ENCODE assay signal across 8 cellular contexts in genomic region chr2:152407204-152407721, GRCh38.
A peak's percentile ranks its signal among the peaks of the same experiment; 100 is the strongest.
DNase-seq lines count a peak whose midpoint lies in the region; ATAC-seq and TF ChIP-seq lines count a peak whose summit lies in the region.
"Had no signal": no experiment of that assay in that cellular context is flagged by ENCODE, and none has a peak within 500 bp of the region (broad histone marks: within the 10 kb centered on the region; RNA-seq: fewer than 3 reads in every experiment).

No MANE protein-coding gene starts in this region.

- in situ Hi-C loops in mammary epithelial cell (cut with MboI; ENCODE audit: low sequenced_read_pairs in 2 of 2): loop anchor here in 1 of 2 donors (25.0 kb wide), 1 partner anchor 220 kb away; the partner anchor contains the start of gene STAM2

- H3K9me3 ChIP-seq in MG63: no peaks in the 10 kb centered on the region
- no peaks in the 10 kb centered on the region for H3K9me3 ChIP-seq in mammary epithelial cell (replicated peaks; ENCODE audit: insufficient read depth, low read length)

- H3F3A ChIP-seq in GM23338 (replicated peaks; ENCODE audit: low read depth): no peaks in the 10 kb centered on the region

- TF ChIP-seq CTCF in GM23338 (conservative IDR thresholded peaks at IDR 0.05; ENCODE audit: low read depth in 2 of 2) (peak in 1 of 2 experiments; percentile 10; a peak in 1 of 4 replicates), mammary epithelial cell (conservative IDR thresholded peaks at IDR 0.05 in 1 of 2, IDR thresholded peaks at IDR 0.05 in 1 of 2; ENCODE audit: extremely low read depth in 1 of 2, insufficient read depth in 1 of 2, low read depth in 1 of 2, low read length in 2 of 2) (no peak)

- no peaks in the 10 kb centered on the region for H3K9me3 Mint-ChIP-seq in GM23338

- H3K27me3 ChIP-seq in GM23338 (ENCODE audit: insufficient read depth) (no peaks in the 10 kb centered on the region), MG63 (no peaks in the 10 kb centered on the region), mammary epithelial cell (ENCODE audit: insufficient read depth, low read length) (no peaks in the 10 kb centered on the region), layer of hippocampus (ENCODE audit: control insufficient read depth, insufficient read depth, low read length) (no peaks in the 10 kb centered on the region)

- H3K4me3 ChIP-seq in GM23338 (peak overlapping the region; percentile 38), MG63 (no peak overlapping the region; the same call in 1 of the 2 replicates), mammary epithelial cell (replicated peaks in 1 of 3; ENCODE audit: insufficient read depth in 1 of 3, low read depth in 2 of 3, low read length in 3 of 3) (no peak overlapping the region)

- no peaks in the 10 kb centered on the region for H3K36me3 ChIP-seq in GM23338 (ENCODE audit: insufficient read depth)
- H3K36me3 ChIP-seq in MG63: no peaks in the 10 kb centered on the region
- no peaks in the 10 kb centered on the region for H3K36me3 ChIP-seq in mammary epithelial cell (ENCODE audit: insufficient read depth, low read length)

- H3K79me2 ChIP-seq in GM23338 (replicated peaks; ENCODE audit: insufficient read depth) (peaks cover 94% of the 10 kb centered on the region), mammary epithelial cell (ENCODE audit: insufficient read depth, low read length) (peaks cover 98% of the 10 kb centered on the region)

- CTCF ChIA-PET in mammary epithelial cell (lab: Charles Lee; ENCODE audit: low non-redundant PET): no interaction called here

- no peaks in the 10 kb centered on the region for H3K9me2 ChIP-seq in GM23338 (ENCODE audit: insufficient read depth)

- peaks cover 81% of the 10 kb centered on the region for H3K4me1 Mint-ChIP-seq in GM23338

- DNase-seq in GM23338 (ENCODE audit: low spot score) (peak; percentile 77), MG63 (peak; percentile 54), mammary epithelial cell (peak; percentile 66), superior temporal gyrus (ENCODE audit: extremely low spot score) (peak; percentile 74)
- no peak for DNase-seq in stimulated activated naive CD4-positive, alpha-beta T cell treated with Interleukin-2 at 50 U/mL for 16 hours (lab: John Stamatoyannopoulos, UW)

- H3K27ac ChIP-seq in GM23338 (ENCODE audit: low read depth): peak overlapping the region; percentile 59
- H3K27ac ChIP-seq in mammary epithelial cell (ENCODE audit: insufficient read depth, low read depth, low read length): no peak overlapping the region
- peak overlapping the region; percentile 60 for H3K27ac ChIP-seq in layer of hippocampus (ENCODE audit: low read depth, low read length)

- peak; percentile 63 for TF ChIP-seq POLR2A in GM18505 (IDR thresholded peaks at IDR 0.05; ENCODE audit: borderline replicate concordance, extremely low read depth, insufficient read depth, insufficient read length)

- H3K36me3 Mint-ChIP-seq in GM23338 (ENCODE audit: low read depth): no peaks in the 10 kb centered on the region
- H3K36me3 Mint-ChIP-seq: activated naive CD8-positive, alpha-beta T cell had no signal

- 54% methylated on average over 8 of the region's 8 CpGs for WGBS in mammary epithelial cell (ENCODE audit: low coverage, missing lambda C conversion rate)

- no TSS peak for BruUV-seq in mammary epithelial cell (replicated peaks; lab: Mats Ljungman, UMichigan)

- H3K4me2 ChIP-seq in GM23338 (peak overlapping the region; percentile 69), mammary epithelial cell (ENCODE audit: insufficient read depth, low read depth, low read length) (peak overlapping the region; percentile 59)

- no peak overlapping the region for H3K9ac ChIP-seq in mammary epithelial cell (ENCODE audit: insufficient read depth, low read length)

- dilution Hi-C loops in mammary epithelial cell (cut with HindIII; ENCODE audit: low sequenced_read_pairs): no loop called here

- intact Hi-C loops in mammary epithelial cell (cut with micrococcal nuclease): loop anchor here (5.0 kb wide), 1 partner anchor 40 kb away; no protein-coding TSS in a partner anchor

- H4K20me1 ChIP-seq in GM23338 (replicated peaks; ENCODE audit: insufficient read depth) (peaks cover 28% of the 10 kb centered on the region), mammary epithelial cell (ENCODE audit: insufficient read depth, low read length) (peaks cover 2% of the 10 kb centered on the region)

- ATAC-seq in GM18505 (IDR thresholded peaks at IDR 0.05; ENCODE audit: unreplicated experiment): peak; percentile 75
- peak; percentile 97 for ATAC-seq in GM23338

- no peak overlapping the region for H2AFZ ChIP-seq in GM23338
- H2AFZ ChIP-seq in mammary epithelial cell (ENCODE audit: low read depth, low read length): no peak overlapping the region

- H3K27me3 Mint-ChIP-seq in GM23338 (ENCODE audit: insufficient read depth, low read depth, poor library complexity): peaks cover 5% of the 10 kb centered on the region

- peak overlapping the region; percentile 58 for H3K4me3 Mint-ChIP-seq in GM23338
- H3K4me3 Mint-ChIP-seq: activated naive CD8-positive, alpha-beta T cell had no signal

- peak overlapping the region; percentile 68 for H3K27ac Mint-ChIP-seq in GM23338
- H3K27ac Mint-ChIP-seq: activated naive CD8-positive, alpha-beta T cell had no signal

- H3K4me1 ChIP-seq in GM23338 (ENCODE audit: insufficient read depth) (peaks cover 61% of the 10 kb centered on the region), mammary epithelial cell (ENCODE audit: insufficient read depth, low read length) (peaks cover 35% of the 10 kb centered on the region)

TF ChIP-seq in GM23338, 12 proteins besides CTCF, POLR2A, EP300 and RAD21:
- TF ChIP-seq NANOG (IDR thresholded peaks at IDR 0.05; ENCODE audit: borderline replicate concordance): peak; percentile 38; the same call in 1 of the 2 replicates
- no peak for TF ChIP-seq EZH2phosphoT487 (IDR thresholded peaks at IDR 0.05; ENCODE audit: unreplicated experiment)
- TF ChIP-seq ETS1 (IDR thresholded peaks at IDR 0.05): no peak
TF ChIP-seq in GM23338: peak in this region for 1.
